ENCODE assay signal across 8 cellular contexts in the genomic region with DNA sequence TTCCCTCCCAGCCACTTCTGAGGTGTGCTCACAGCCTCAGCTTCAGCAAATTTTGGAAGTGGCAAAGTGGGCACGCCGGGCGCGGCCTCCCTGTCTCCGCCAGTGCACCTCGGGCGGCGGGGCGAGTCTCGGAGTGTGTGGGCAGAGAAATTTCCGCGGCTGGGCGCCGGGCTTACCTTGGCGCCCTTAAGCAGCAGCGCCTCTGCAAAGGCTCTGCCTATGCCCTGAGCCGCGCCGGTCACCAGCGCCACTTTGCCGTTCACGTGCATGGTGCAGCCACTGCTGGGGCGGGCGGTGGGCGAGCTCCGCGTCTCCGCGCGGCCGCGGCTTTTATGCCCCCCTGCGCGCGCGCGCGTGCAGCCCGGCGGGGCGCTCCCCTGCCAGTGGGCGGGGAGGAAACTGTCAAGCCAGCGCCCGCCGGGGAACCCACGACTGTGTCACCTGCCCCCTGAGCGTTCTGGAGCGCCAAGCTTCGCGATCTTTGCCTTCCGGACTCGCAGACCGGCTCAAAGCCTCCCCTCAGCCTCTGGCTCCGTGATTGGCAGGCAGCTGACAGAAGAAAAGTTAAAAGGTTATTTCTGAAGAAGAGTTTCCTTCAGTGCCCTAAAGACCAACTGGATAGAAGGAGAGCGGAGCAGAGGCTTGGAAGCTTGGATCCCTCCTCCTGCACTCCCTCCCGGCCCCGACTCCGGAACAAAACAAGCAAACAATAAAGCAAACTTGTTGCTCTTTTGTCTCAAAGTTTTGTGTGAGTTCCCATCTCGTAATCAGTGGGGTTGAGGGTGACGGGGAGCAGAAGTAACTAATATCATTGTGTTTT. TPM values are rescaled to one million over a fixed set of nuclear protein-coding genes. Genes with fewer than 3 reads are reported as not detected.
DNase-seq lines count a peak whose midpoint lies in the region; TF ChIP-seq lines count a peak whose summit lies in the region.

Gene HPGD (minus strand): TSS at position 306 of the 820 bp plus-strand sequence. CDS start 37 bp downstream, at position 269.

- TF ChIP-seq CTCF in HFF-Myc (IDR thresholded peaks at IDR 0.05; ENCODE audit: low read depth, low read length, missing control alignments), result no peak

- H3K36me3 ChIP-seq in mesodermal cell (ENCODE audit: control insufficient read depth, insufficient read depth, low read length), result no peaks in the 10 kb centered on the region

- H3K4me3 ChIP-seq in GM08714 (ENCODE audit: low read length), result peak within 1 kb of the TSS; percentile 59
- H3K4me3 ChIP-seq in HFF-Myc (replicated peaks; ENCODE audit: low read depth, low read length), result peak within 1 kb of the TSS; percentile 46
- H3K4me3 ChIP-seq in mesodermal cell (ENCODE audit: extremely low read depth, insufficient read depth, low read length, poor library complexity, severe bottlenecking), result peak within 1 kb of the TSS; percentile 49

- H3K9me3 ChIP-seq in mesodermal cell (ENCODE audit: control insufficient read depth, low read length), result no peaks in the 10 kb centered on the region

- H3K4me1 ChIP-seq in mesodermal cell (ENCODE audit: control insufficient read depth, insufficient read depth, low read length, poor library complexity, severe bottlenecking), result no peaks in the 10 kb centered on the region

- WGBS in mesodermal cell (ENCODE audit: insufficient coverage in 2 of 2), 2 experiments, result 0% methylated on average over 38 to 40 of the region's 60 CpGs

- no peak within 1 kb of the TSS for H3K27ac ChIP-seq in mesodermal cell (ENCODE audit: low read depth, low read length, severe bottlenecking)

- DNase-seq in HFF-Myc (ENCODE audit: extremely low read depth, low read depth), result no peak
- peak; percentile 33 for DNase-seq in NCI-H146 (lab: John Stamatoyannopoulos, UW)
- DNase-seq in activated CD4-positive, alpha-beta T cell treated with anti-CD3 and anti-CD28 coated beads, Interleukin-2, amount 50 U/mL, for 4 hours, result peak; percentile 24 to 29
- DNase-seq in effector CD8-positive, alpha-beta T cell (lab: John Stamatoyannopoulos, UW), result peak; percentile 68
- peak; percentile 60 for DNase-seq in stimulated activated CD8-positive, alpha-beta memory T cell treated with anti-CD3 and anti-CD28 coated beads, Interleukin-4, amount 100 ng/mL, for 24 hours (ENCODE audit: low read depth)
- no peak for DNase-seq in SKM-1 (lab: John Stamatoyannopoulos, UW; ENCODE audit: unreplicated experiment)

RNA-seq across cellular contexts. Expression of gene HPGD, which starts in this region (rescaled TPM):
- polyA plus RNA-seq in mesodermal cell (2013, experiment 1 of 2), result 2.1 TPM
- polyA plus RNA-seq in mesodermal cell (2013, experiment 2 of 2), result 3.1 TPM

Comparison
In these comparisons a context has a peak if more than half of its experiments do, and no peak if none do; other contexts are left out.
1. DNase-seq: peak in NCI-H146 (single experiment), activated CD4-positive, alpha-beta T cell treated with anti-CD3 and anti-CD28 coated beads, Interleukin-2, amount 50 U/mL, for 4 hours (2 of 2), effector CD8-positive, alpha-beta T cell (single experiment) and stimulated activated CD8-positive, alpha-beta memory T cell treated with anti-CD3 and anti-CD28 coated beads, Interleukin-4, amount 100 ng/mL, for 24 hours (single experiment); none in HFF-Myc (single experiment) and SKM-1 (single experiment).
2. Peak in every context shown above with its lines, with median percentiles within 50 percentile points of each other: H3K4me3 ChIP-seq.